Comparison of ENCODE assay signal across 1 cellular context in the genomic region with DNA sequence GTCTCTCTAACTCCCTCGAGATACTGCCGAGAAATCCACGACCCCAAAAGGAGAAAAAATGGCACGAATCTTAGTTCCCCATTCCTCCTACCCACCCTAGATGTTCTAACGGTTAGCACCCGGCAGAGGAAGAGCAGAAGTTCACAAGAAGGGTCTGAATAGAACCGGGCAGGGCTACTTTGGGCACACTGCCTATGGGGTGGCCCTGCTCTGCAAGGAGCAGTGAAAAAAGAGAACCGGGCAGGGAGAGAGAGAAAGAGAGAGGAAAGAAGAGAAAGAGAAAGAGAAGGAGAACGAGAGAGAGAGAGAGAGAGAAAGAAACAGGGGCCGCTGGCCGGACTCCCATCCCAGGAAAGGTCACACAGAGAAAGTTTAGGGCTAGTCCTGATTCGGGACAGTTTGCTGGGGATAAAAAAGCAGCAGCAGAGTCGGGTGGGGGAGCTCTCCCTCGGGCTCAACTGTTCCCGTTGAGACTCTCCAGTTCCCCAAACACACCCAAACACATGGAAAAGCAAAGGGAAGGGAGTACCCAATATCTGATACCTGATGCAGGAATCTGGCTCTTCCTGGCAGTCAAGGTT.
TF ChIP-seq lines count a peak whose summit lies in the region.

No MANE protein-coding gene starts in this region.

TF ChIP-seq in K562, 482 proteins besides CTCF, POLR2A, EP300 and RAD21:
- TF ChIP-seq ZFP1 (CRISPR knock-in tag; IDR thresholded peaks at IDR 0.05) = peak; percentile 72; the same call in 1 of the 2 replicates
- TF ChIP-seq CHD1 (IDR thresholded peaks at IDR 0.05; ENCODE audit: low read length) = peak; percentile 64
- TF ChIP-seq MECOM (CRISPR knock-in tag; IDR thresholded peaks at IDR 0.05) = no peak
- 0 out of 2 replicates have a peak, but pooled peaks have one; percentile 4 for TF ChIP-seq NFIC (IDR thresholded peaks at IDR 0.05)
- peak; percentile 41; the same call in 1 of the 2 replicates for TF ChIP-seq HLTF (IDR thresholded peaks at IDR 0.05)
- TF ChIP-seq ZFP36 (IDR thresholded peaks at IDR 0.05; ENCODE audit: low read depth, low read length, partially characterized antibody) = no peak
- peak; percentile 16 for TF ChIP-seq RBBP5 (IDR thresholded peaks at IDR 0.05; ENCODE audit: borderline replicate concordance, insufficient read depth, low read length, poor library complexity, severe bottlenecking)
- peak; percentile 2; the same call in 1 of the 2 replicates for TF ChIP-seq SUPT5H (IDR thresholded peaks at IDR 0.05)
- 0 out of 2 replicates have a peak, but pooled peaks have one; percentile 39 for TF ChIP-seq SMARCA4 (IDR thresholded peaks at IDR 0.05)
- TF ChIP-seq FOXJ3 (CRISPR knock-in tag; IDR thresholded peaks at IDR 0.05) = no peak
- TF ChIP-seq HDAC1 (IDR thresholded peaks at IDR 0.05) = peak in 1 of 2 experiments; percentile 43; a peak in 1 of 4 replicates
- TF ChIP-seq, protein P1, sequence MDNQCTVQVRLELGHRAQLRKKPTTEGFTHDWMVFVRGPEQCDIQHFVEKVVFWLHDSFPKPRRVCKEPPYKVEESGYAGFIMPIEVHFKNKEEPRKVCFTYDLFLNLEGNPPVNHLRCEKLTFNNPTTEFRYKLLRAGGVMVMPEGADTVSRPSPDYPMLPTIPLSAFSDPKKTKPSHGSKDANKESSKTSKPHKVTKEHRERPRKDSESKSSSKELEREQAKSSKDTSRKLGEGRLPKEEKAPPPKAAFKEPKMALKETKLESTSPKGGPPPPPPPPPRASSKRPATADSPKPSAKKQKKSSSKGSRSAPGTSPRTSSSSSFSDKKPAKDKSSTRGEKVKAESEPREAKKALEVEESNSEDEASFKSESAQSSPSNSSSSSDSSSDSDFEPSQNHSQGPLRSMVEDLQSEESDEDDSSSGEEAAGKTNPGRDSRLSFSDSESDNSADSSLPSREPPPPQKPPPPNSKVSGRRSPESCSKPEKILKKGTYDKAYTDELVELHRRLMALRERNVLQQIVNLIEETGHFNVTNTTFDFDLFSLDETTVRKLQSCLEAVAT (IDR thresholded peaks at IDR 0.05) = 0 out of 4 replicates have a peak, but pooled peaks have one; percentile 36 to 52
- TF ChIP-seq HCFC1 (IDR thresholded peaks at IDR 0.05; ENCODE audit: low read depth, low read length) = no peak
- 0 out of 2 replicates have a peak, but pooled peaks have one; percentile 5 for TF ChIP-seq ARID2 (IDR thresholded peaks at IDR 0.05)
- TF ChIP-seq NFE2L1 (tag; IDR thresholded peaks at IDR 0.05; ENCODE audit: borderline replicate concordance, low read depth) = no peak
- TF ChIP-seq, protein P2, sequence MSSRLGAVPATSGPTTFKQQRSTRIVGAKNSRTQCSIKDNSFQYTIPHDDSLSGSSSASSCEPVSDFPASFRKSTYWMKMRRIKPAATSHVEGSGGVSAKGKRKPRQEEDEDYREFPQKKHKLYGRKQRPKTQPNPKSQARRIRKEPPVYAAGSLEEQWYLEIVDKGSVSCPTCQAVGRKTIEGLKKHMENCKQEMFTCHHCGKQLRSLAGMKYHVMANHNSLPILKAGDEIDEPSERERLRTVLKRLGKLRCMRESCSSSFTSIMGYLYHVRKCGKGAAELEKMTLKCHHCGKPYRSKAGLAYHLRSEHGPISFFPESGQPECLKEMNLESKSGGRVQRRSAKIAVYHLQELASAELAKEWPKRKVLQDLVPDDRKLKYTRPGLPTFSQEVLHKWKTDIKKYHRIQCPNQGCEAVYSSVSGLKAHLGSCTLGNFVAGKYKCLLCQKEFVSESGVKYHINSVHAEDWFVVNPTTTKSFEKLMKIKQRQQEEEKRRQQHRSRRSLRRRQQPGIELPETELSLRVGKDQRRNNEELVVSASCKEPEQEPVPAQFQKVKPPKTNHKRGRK (tag; IDR thresholded peaks at IDR 0.05) = peak; percentile 81
